ENCODE assay signal across 2 cellular contexts in genomic region chr9:72137697-72138365, GRCh38.
TF ChIP-seq lines count a peak whose summit lies in the region.

No MANE protein-coding gene starts in this region.

TF ChIP-seq in HepG2, 621 proteins besides CTCF, POLR2A, EP300 and RAD21 (continued from another document):
- no peak for TF ChIP-seq DZIP1 (CRISPR knock-in tag; IDR thresholded peaks at IDR 0.05)

TF ChIP-seq in K562, 482 proteins besides CTCF, POLR2A, EP300 and RAD21 (continued from another document):
- TF ChIP-seq, protein P1, sequence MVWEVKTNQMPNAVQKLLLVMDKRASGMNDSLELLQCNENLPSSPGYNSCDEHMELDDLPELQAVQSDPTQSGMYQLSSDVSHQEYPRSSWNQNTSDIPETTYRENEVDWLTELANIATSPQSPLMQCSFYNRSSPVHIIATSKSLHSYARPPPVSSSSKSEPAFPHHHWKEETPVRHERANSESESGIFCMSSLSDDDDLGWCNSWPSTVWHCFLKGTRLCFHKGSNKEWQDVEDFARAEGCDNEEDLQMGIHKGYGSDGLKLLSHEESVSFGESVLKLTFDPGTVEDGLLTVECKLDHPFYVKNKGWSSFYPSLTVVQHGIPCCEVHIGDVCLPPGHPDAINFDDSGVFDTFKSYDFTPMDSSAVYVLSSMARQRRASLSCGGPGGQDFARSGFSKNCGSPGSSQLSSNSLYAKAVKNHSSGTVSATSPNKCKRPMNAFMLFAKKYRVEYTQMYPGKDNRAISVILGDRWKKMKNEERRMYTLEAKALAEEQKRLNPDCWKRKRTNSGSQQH (CRISPR knock-in tag; IDR thresholded peaks at IDR 0.05), result no peak
- TF ChIP-seq KDM1A (IDR thresholded peaks at IDR 0.05) (peak in 1 of 2 experiments; percentile 28; a peak in 2 of 4 replicates), NCOR1 (IDR thresholded peaks at IDR 0.05) (peak; percentile 70), TAL1 (IDR thresholded peaks at IDR 0.05) (peak; percentile 71), SIRT6 (IDR thresholded peaks at IDR 0.05; ENCODE audit: low read depth, low read length) (no peak), HDAC1 (IDR thresholded peaks at IDR 0.05) (no peak), DLX4 (CRISPR knock-in tag; IDR thresholded peaks at IDR 0.05) (no peak), TEAD4 (IDR thresholded peaks at IDR 0.05; ENCODE audit: low read length) (peak; percentile 56; the same call in 1 of the 2 replicates), TEAD4 (CRISPR knock-in tag; IDR thresholded peaks at IDR 0.05; ENCODE audit: borderline replicate concordance) (no peak)
TF ChIP-seq in K562: peak in this region for 11.
